29 cellular contexts compared by ENCODE assay signal in genomic region chr22:22069450-22070370, GRCh38.
A peak's percentile ranks its signal among the peaks of the same experiment; 100 is the strongest.
DNase-seq lines count a peak whose midpoint lies in the region; ATAC-seq and TF ChIP-seq lines count a peak whose summit lies in the region.
"Had no signal": no experiment of that assay in that cellular context is flagged by ENCODE, and none has a peak within 500 bp of the region (broad histone marks: within the 10 kb centered on the region; RNA-seq: fewer than 3 reads in every experiment).

No MANE protein-coding gene starts in this region.

- no peaks in the 10 kb centered on the region for H3K27me3 Mint-ChIP-seq in MCF 10A (ENCODE audit: insufficient read depth, unreplicated experiment)
- H3K27me3 Mint-ChIP-seq in stimulated activated memory B cell treated with anti-CD40 and anti-IgM and Interleukin-4, amounts not matched to agents 10 μg/mL and 1 μg/mL and 100 μg/mL, for 72 hours: no peaks in the 10 kb centered on the region

- H3K4me3 ChIP-seq in breast epithelium: no peak overlapping the region
- H3K4me3 ChIP-seq in RWPE2 (ENCODE audit: severe bottlenecking): no peak overlapping the region
- no peak overlapping the region for H3K4me3 ChIP-seq in epithelial cell of esophagus (ENCODE audit: low read length)
- H3K4me3 ChIP-seq in psoas muscle: no peak overlapping the region
- H3K4me3 ChIP-seq: left ventricle myocardium inferior, PC-9, prostate gland had no signal

- H3K4me1 ChIP-seq in breast epithelium (no peaks in the 10 kb centered on the region), RWPE2 (ENCODE audit: insufficient read depth, poor library complexity, severe bottlenecking) (peaks cover 23% of the 10 kb centered on the region), psoas muscle (no peaks in the 10 kb centered on the region)
- H3K4me1 ChIP-seq: left ventricle myocardium inferior, prostate gland had no signal

- H3K36me3 ChIP-seq in breast epithelium (no peaks in the 10 kb centered on the region), RWPE2 (ENCODE audit: low read depth) (no peaks in the 10 kb centered on the region), psoas muscle (ENCODE audit: insufficient read depth in 1 of 2, low read depth in 1 of 2) (no peaks in the 10 kb centered on the region)
- H3K36me3 ChIP-seq: left ventricle myocardium inferior, prostate gland had no signal

- no peak overlapping the region for H3K4me3 Mint-ChIP-seq in MCF 10A (ENCODE audit: unreplicated experiment)
- H3K4me3 Mint-ChIP-seq in stimulated activated memory B cell treated with anti-CD40 and anti-IgM and Interleukin-4, amounts not matched to agents 10 μg/mL and 1 μg/mL and 100 μg/mL, for 72 hours: no peak overlapping the region
- H3K4me3 Mint-ChIP-seq: activated naive CD8-positive, alpha-beta T cell; naive thymus-derived CD4-positive, alpha-beta T cell; stimulated activated naive B cell treated with anti-CD40 and anti-IgM and Interleukin-4, amounts not matched to agents 10 μg/mL and 1 μg/mL and 100 μg/mL, for 72 hours; T-helper 2 cell treated with Interferon-gamma antibody and Interleukin-4, amounts not matched to agents 5 μg/mL and 100 μg/mL, for 36 hours had no signal

- POLR2A ChIA-PET in MCF 10A (lab: Yijun Ruan, JAX): interaction anchor here (0.6 to 1.9 kb wide), 7 partner anchors 8 to 192 kb away, joined by 3 to 13 read pairs (median 3); partner anchors contain the start of gene TOP3B

- CTCF ChIA-PET in MCF 10A (lab: Yijun Ruan, JAX): interaction anchor here (0.6 to 1.8 kb wide), 11 partner anchors 8 to 137 kb away, joined by 3 to 9 read pairs (median 3); no protein-coding TSS in a partner anchor

- TF ChIP-seq CTCF in MCF 10A (IDR thresholded peaks at IDR 0.05; ENCODE audit: unreplicated experiment) (no peak), breast epithelium (IDR thresholded peaks at IDR 0.05) (no peak), RWPE2 (IDR thresholded peaks at IDR 0.05; ENCODE audit: poor library complexity, severe bottlenecking) (no peak), epithelial cell of esophagus (IDR thresholded peaks at IDR 0.05; ENCODE audit: insufficient read depth, low read depth, low read length, missing control alignments) (peak; percentile 21), psoas muscle (IDR thresholded peaks at IDR 0.05) (no peak)

- BruUV-seq in MCF 10A (replicated peaks; lab: Mats Ljungman, UMichigan): no TSS peak

- 91 to 96% (median 91%) methylated on average over 6 of the region's 6 CpGs for WGBS in psoas muscle, 3 donors

- TF ChIP-seq POLR2A in breast epithelium (IDR thresholded peaks at IDR 0.05): no peak

- intact Hi-C loops in MCF 10A (cut with micrococcal nuclease): no loop called here
- intact Hi-C loops in breast epithelium (cut with DNase I; ENCODE audit: low total_unique reads): no loop called here
- intact Hi-C loops in psoas muscle (cut with DNase I): no loop called here

- peaks cover 26% of the 10 kb centered on the region for H3K4me1 Mint-ChIP-seq in MCF 10A (ENCODE audit: insufficient read depth, unreplicated experiment)
- no peaks in the 10 kb centered on the region for H3K4me1 Mint-ChIP-seq in stimulated activated memory B cell treated with anti-CD40 and anti-IgM and Interleukin-4, amounts not matched to agents 10 μg/mL and 1 μg/mL and 100 μg/mL, for 72 hours

- DNase-seq in MCF 10A (ENCODE audit: unreplicated experiment) (no peak), breast epithelium (ENCODE audit: low spot score in 2 of 2) (no peak), RWPE2 (ENCODE audit: low spot score) (no peak), epithelial cell of esophagus (ENCODE audit: low read depth) (no peak), psoas muscle (no peak)
- DNase-seq: activated CD4-positive, alpha-beta T cell treated with anti-CD3 and anti-CD28 coated beads, Interleukin-2, amount 50 U/mL, for 1 hour; activated effector memory CD4-positive, alpha-beta T cell treated with anti-CD3 and anti-CD28 coated beads, Interleukin-2, amount 50 U/mL, for 16 hours; activated T-cell treated with anti-CD3 and anti-CD28 coated beads, Interleukin-2, amount 50 U/mL, for 1 hour; DMS79; effector CD4-positive, alpha-beta T cell; GOT3; KG1; left ventricle myocardium inferior; MM.1S; naive thymus-derived CD4-positive, alpha-beta T cell; NCI-H1417 treated with DMSO at 0.1 percent for 48 hours; NCI-H2029 treated with DMSO at 0.1 percent for 48 hours; NCI-H2227 treated with DMSO at 0.1 percent for 48 hours; NCI-H526 treated with DMSO at 0.1 percent for 48 hours; NK-92 treated with Interleukin-12 subunit alpha and Interleukin-12 subunit beta, amount 100 ng/mL, for 24 hours; SHP77; stimulated activated naive B cell treated with anti-CD40 and anti-IgM and Interleukin-4, amounts not matched to agents 10 μg/mL and 1 μg/mL and 100 μg/mL, for 72 hours had no signal

- ATAC-seq in RWPE2 (ENCODE audit: low read depth) (no peak), psoas muscle (no peak), GM21381 (IDR thresholded peaks at IDR 0.05; ENCODE audit: unreplicated experiment) (no peak), HG03442 (IDR thresholded peaks at IDR 0.05; ENCODE audit: unreplicated experiment) (no peak)
- ATAC-seq in stimulated activated memory B cell treated with anti-CD40 and anti-IgM and Interleukin-4, amounts not matched to agents 10 μg/mL and 1 μg/mL and 100 μg/mL, for 72 hours: no peak
- ATAC-seq: naive thymus-derived CD4-positive, alpha-beta T cell had no signal

- H3K27ac Mint-ChIP-seq in MCF 10A (ENCODE audit: low read depth, unreplicated experiment): peak overlapping the region; percentile 64
- peak overlapping the region; percentile 58 for H3K27ac Mint-ChIP-seq in stimulated activated memory B cell treated with anti-CD40 and anti-IgM and Interleukin-4, amounts not matched to agents 10 μg/mL and 1 μg/mL and 100 μg/mL, for 72 hours
- H3K27ac Mint-ChIP-seq: activated naive CD8-positive, alpha-beta T cell; naive thymus-derived CD4-positive, alpha-beta T cell; stimulated activated naive B cell treated with anti-CD40 and anti-IgM and Interleukin-4, amounts not matched to agents 10 μg/mL and 1 μg/mL and 100 μg/mL, for 72 hours; T-helper 2 cell treated with Interferon-gamma antibody and Interleukin-4, amounts not matched to agents 5 μg/mL and 100 μg/mL, for 36 hours had no signal

- no peak overlapping the region for H3K27ac ChIP-seq in breast epithelium
- peak overlapping the region; percentile 85 for H3K27ac ChIP-seq in RWPE2 (ENCODE audit: poor library complexity, severe bottlenecking)
- H3K27ac ChIP-seq in psoas muscle: no peak overlapping the region
- H3K27ac ChIP-seq: left ventricle myocardium inferior, PC-9, prostate gland had no signal

- H3K27me3 ChIP-seq in breast epithelium (no peaks in the 10 kb centered on the region), RWPE2 (ENCODE audit: insufficient read depth, poor library complexity, severe bottlenecking) (no peaks in the 10 kb centered on the region), psoas muscle (ENCODE audit: insufficient read depth in 3 of 3, low read length in 2 of 3) (no peaks in the 10 kb centered on the region)

- H3K9me3 ChIP-seq in breast epithelium (no peaks in the 10 kb centered on the region), RWPE2 (ENCODE audit: severe bottlenecking) (peaks cover 2% of the 10 kb centered on the region), psoas muscle (no peaks in the 10 kb centered on the region)
- H3K9me3 ChIP-seq: left ventricle myocardium inferior, prostate gland had no signal

- no peaks in the 10 kb centered on the region for H3K36me3 Mint-ChIP-seq in MCF 10A (ENCODE audit: insufficient read depth, unreplicated experiment)
- H3K36me3 Mint-ChIP-seq in stimulated activated memory B cell treated with anti-CD40 and anti-IgM and Interleukin-4, amounts not matched to agents 10 μg/mL and 1 μg/mL and 100 μg/mL, for 72 hours: no peaks in the 10 kb centered on the region
- H3K36me3 Mint-ChIP-seq: activated naive CD8-positive, alpha-beta T cell; naive thymus-derived CD4-positive, alpha-beta T cell; stimulated activated naive B cell treated with anti-CD40 and anti-IgM and Interleukin-4, amounts not matched to agents 10 μg/mL and 1 μg/mL and 100 μg/mL, for 72 hours had no signal

- H3K9me3 Mint-ChIP-seq in MCF 10A (ENCODE audit: unreplicated experiment): no peaks in the 10 kb centered on the region
- no peaks in the 10 kb centered on the region for H3K9me3 Mint-ChIP-seq in stimulated activated memory B cell treated with anti-CD40 and anti-IgM and Interleukin-4, amounts not matched to agents 10 μg/mL and 1 μg/mL and 100 μg/mL, for 72 hours
- H3K9me3 Mint-ChIP-seq: naive thymus-derived CD4-positive, alpha-beta T cell; stimulated activated naive B cell treated with anti-CD40 and anti-IgM and Interleukin-4, amounts not matched to agents 10 μg/mL and 1 μg/mL and 100 μg/mL, for 72 hours; T-helper 2 cell treated with Interferon-gamma antibody and Interleukin-4, amounts not matched to agents 5 μg/mL and 100 μg/mL, for 36 hours had no signal
